In genomic region chr1:68045511-68046180, GRCh38 we compare ENCODE assay signal across 28 cellular contexts. TPM values are rescaled to one million over a fixed set of nuclear protein-coding genes. Genes with fewer than 3 reads are reported as not detected.
"Had no signal": no experiment of that assay in that cellular context is flagged by ENCODE, and none has a peak within 500 bp of the region (broad histone marks: within the 10 kb centered on the region; RNA-seq: fewer than 3 reads in every experiment).

No MANE protein-coding gene starts in this region.

- ATAC-seq: naive thymus-derived CD4-positive, alpha-beta T cell; natural killer cell; pancreas; psoas muscle; right cardiac atrium; sciatic nerve; stimulated activated memory B cell treated with anti-CD40 and anti-IgM and Interleukin-4, amounts not matched to agents 10 μg/mL and 1 μg/mL and 100 μg/mL, for 72 hours; stimulated activated naive CD8-positive, alpha-beta T cell treated with anti-CD3 and anti-CD28 coated beads, Interleukin-15, amount 100 ng/mL, for 72 hours; stimulated activated naive CD8-positive, alpha-beta T cell treated with anti-CD3 and anti-CD28 coated beads, Interleukin-15, Interleukin-2, amounts not matched to agents 100 U/mL and 50 U/mL, for 24 hours; upper lobe of right lung had no signal

- H3K27ac ChIP-seq: neural progenitor cell, pancreas, psoas muscle, skin epidermis, spleen, suprapubic skin, testis, tibial artery, transverse colon, upper lobe of right lung, uterus had no signal

- H3K4me1 Mint-ChIP-seq: natural killer cell; nephron; stimulated activated memory B cell treated with anti-CD40 and anti-IgM and Interleukin-4, amounts not matched to agents 10 μg/mL and 1 μg/mL and 100 μg/mL, for 72 hours had no signal

- H3K4me3 ChIP-seq: neural progenitor cell, pancreas, psoas muscle, skin epidermis, spleen, suprapubic skin, testis, tibial artery, transverse colon, upper lobe of right lung, uterus had no signal

- FAIRE-seq: pancreas had no signal

- H3K4me3 Mint-ChIP-seq: naive thymus-derived CD4-positive, alpha-beta T cell; natural killer cell; nephron; neural progenitor cell; stimulated activated memory B cell treated with anti-CD40 and anti-IgM and Interleukin-4, amounts not matched to agents 10 μg/mL and 1 μg/mL and 100 μg/mL, for 72 hours; stimulated activated naive CD8-positive, alpha-beta T cell treated with anti-CD3 and anti-CD28 coated beads, Interleukin-15, amount 100 ng/mL, for 72 hours; type B pancreatic cell had no signal

- H3K9me3 ChIP-seq: pancreas, psoas muscle, spleen, suprapubic skin, testis, tibial artery, transverse colon, upper lobe of right lung, uterus had no signal

- H3K36me3 ChIP-seq: neural progenitor cell, pancreas, suprapubic skin, transverse colon, upper lobe of right lung, uterus had no signal

- H3K27me3 Mint-ChIP-seq: stimulated activated memory B cell treated with anti-CD40 and anti-IgM and Interleukin-4, amounts not matched to agents 10 μg/mL and 1 μg/mL and 100 μg/mL, for 72 hours had no signal

- H3K27me3 ChIP-seq: pancreas, suprapubic skin, testis, tibial artery, upper lobe of right lung, uterus had no signal

- H3K27ac Mint-ChIP-seq: naive thymus-derived CD4-positive, alpha-beta T cell; natural killer cell; nephron; neural progenitor cell; stimulated activated memory B cell treated with anti-CD40 and anti-IgM and Interleukin-4, amounts not matched to agents 10 μg/mL and 1 μg/mL and 100 μg/mL, for 72 hours; stimulated activated naive CD8-positive, alpha-beta T cell treated with anti-CD3 and anti-CD28 coated beads, Interleukin-15, amount 100 ng/mL, for 72 hours; type B pancreatic cell had no signal

- DNase-seq: naive thymus-derived CD4-positive, alpha-beta T cell; natural killer cell; occipital lobe; pancreas; psoas muscle; right cardiac atrium; spleen; stimulated activated CD4-positive, alpha-beta T cell treated with anti-CD3 and anti-CD28 coated beads, Interleukin-12 subunit alpha, Interleukin-12 subunit beta, amount 100 ng/mL, for 4 hours; stimulated activated CD4-positive, alpha-beta T cell treated with anti-CD3 and anti-CD28 coated beads, Interleukin-1b, Interleukin-23, amount 100 ng/mL, for 48 hours; stimulated activated CD4-positive, alpha-beta T cell treated with anti-CD3 and anti-CD28 coated beads, Interleukin-4, amount 100 ng/mL, for 1 hour; stimulated activated CD4-positive, alpha-beta T cell treated with anti-CD3 and anti-CD28 coated beads, Interleukin-4, amount 100 ng/mL, for 4 hours; stimulated activated CD8-positive, alpha-beta memory T cell treated with anti-CD3 and anti-CD28 coated beads, Interleukin-4, amount 100 ng/mL, for 48 hours; stimulated activated naive CD4-positive, alpha-beta T cell; stimulated activated naive CD8-positive, alpha-beta T cell treated with anti-CD3 and anti-CD28 coated beads, Interleukin-15, amount 100 ng/mL, for 72 hours; stimulated activated naive CD8-positive, alpha-beta T cell treated with anti-CD3 and anti-CD28 coated beads, Interleukin-15, Interleukin-2, amounts not matched to agents 100 U/mL and 50 U/mL, for 24 hours; substantia nigra; testis; tibial artery; transverse colon; upper lobe of right lung; uterus had no signal

- H3K4me1 ChIP-seq: pancreas, psoas muscle, spleen, suprapubic skin, testis, tibial artery, transverse colon, upper lobe of right lung, uterus had no signal

- H3K36me3 Mint-ChIP-seq: naive thymus-derived CD4-positive, alpha-beta T cell; natural killer cell; neural progenitor cell; stimulated activated memory B cell treated with anti-CD40 and anti-IgM and Interleukin-4, amounts not matched to agents 10 μg/mL and 1 μg/mL and 100 μg/mL, for 72 hours; type B pancreatic cell had no signal

- H3K9me3 Mint-ChIP-seq: nephron, neural progenitor cell had no signal

RNA-seq across cellular contexts. Expression of gene DIRAS3, which starts 4.8 kb away (rescaled TPM):
- total RNA-seq: naive thymus-derived CD4-positive, alpha-beta T cell; natural killer cell had no signal
- polyA plus RNA-seq: naive thymus-derived CD4-positive, alpha-beta T cell had no signal
